14 cellular contexts compared by ENCODE assay signal in genomic region chr10:48400129-48400849, GRCh38.
DNase-seq lines count a peak whose midpoint lies in the region; ATAC-seq and TF ChIP-seq lines count a peak whose summit lies in the region.
"Had no signal": no experiment of that assay in that cellular context is flagged by ENCODE, and none has a peak within 500 bp of the region (broad histone marks: within the 10 kb centered on the region; RNA-seq: fewer than 3 reads in every experiment).

No MANE protein-coding gene starts in this region.

- no peak overlapping the region for H3K27ac ChIP-seq in CD4-positive, CD25-positive, alpha-beta regulatory T cell (ENCODE audit: insufficient read depth, low read length, poor library complexity, severe bottlenecking)
- H3K27ac ChIP-seq: BLaER1 had no signal

- H3K36me3 Mint-ChIP-seq in CD4-positive, CD25-positive, alpha-beta regulatory T cell = peaks cover 4% of the 10 kb centered on the region
- H3K36me3 Mint-ChIP-seq in HFFc6 (ENCODE audit: low read depth) (peaks cover 5% of the 10 kb centered on the region), brain (peaks cover 8% of the 10 kb centered on the region)

- no peaks in the 10 kb centered on the region for H3K36me3 ChIP-seq in CD4-positive, CD25-positive, alpha-beta regulatory T cell (ENCODE audit: control insufficient read depth, insufficient read depth, low read length)
- H3K36me3 ChIP-seq: gastrocnemius medialis had no signal

- TF ChIP-seq CTCF in HFFc6 (IDR thresholded peaks at IDR 0.05) = peak; percentile 20; the same call in 1 of the 2 replicates
- TF ChIP-seq CTCF in brain (conservative IDR thresholded peaks at IDR 0.05) = no peak

- no peak for DNase-seq in CD4-positive, CD25-positive, alpha-beta regulatory T cell
- DNase-seq in HFFc6 (peak; percentile 67), kidney tubule cell (ENCODE audit: low spot score) (peak; percentile 61), NCI-H1048 (lab: John Stamatoyannopoulos, UW) (no peak), cortex of kidney (lab: John Stamatoyannopoulos, UW) (no peak), Kasumi-1 (lab: John Stamatoyannopoulos, UW) (no peak)
- DNase-seq: activated CD4-positive, alpha-beta T cell treated with anti-CD3 and anti-CD28 coated beads for 4 hours; cerebellar nuclear complex; gastrocnemius medialis; NCI-H2171 treated with DMSO at 0.1 percent for 48 hours had no signal

- no peaks in the 10 kb centered on the region for H3K4me1 ChIP-seq in CD4-positive, CD25-positive, alpha-beta regulatory T cell (ENCODE audit: control insufficient read depth, insufficient read depth, low read length, poor library complexity, severe bottlenecking)
- H3K4me1 ChIP-seq: BLaER1 had no signal

- peak overlapping the region in 2 of 3 donors; percentile 11 to 61 for H3K27ac Mint-ChIP-seq in CD4-positive, CD25-positive, alpha-beta regulatory T cell
- peak overlapping the region; percentile 74 for H3K27ac Mint-ChIP-seq in HFFc6
- peak overlapping the region in 4 of 5 experiments; percentile 21 to 73 (median 44) for H3K27ac Mint-ChIP-seq in brain

- H3K4me3 ChIP-seq in CD4-positive, CD25-positive, alpha-beta regulatory T cell (ENCODE audit: low read depth, low read length) = no peak overlapping the region
- H3K4me3 ChIP-seq: BLaER1, gastrocnemius medialis had no signal

- peaks cover 9 to 38% (median 24%) of the 10 kb centered on the region in 4 donors for H3K4me1 Mint-ChIP-seq in CD4-positive, CD25-positive, alpha-beta regulatory T cell
- H3K4me1 Mint-ChIP-seq in HFFc6 (ENCODE audit: low read depth) (peaks cover 45% of the 10 kb centered on the region), brain (peaks cover 59% of the 10 kb centered on the region)

- H3K9me3 ChIP-seq in CD4-positive, CD25-positive, alpha-beta regulatory T cell (ENCODE audit: control insufficient read depth in 2 of 2, low read length in 2 of 2) = no peaks in the 10 kb centered on the region
- H3K9me3 ChIP-seq: BLaER1, gastrocnemius medialis had no signal

- H3K9me3 Mint-ChIP-seq in CD4-positive, CD25-positive, alpha-beta regulatory T cell = no peaks in the 10 kb centered on the region
- H3K9me3 Mint-ChIP-seq in HFFc6 (no peaks in the 10 kb centered on the region), brain (no peaks in the 10 kb centered on the region)

- H3K4me3 Mint-ChIP-seq in CD4-positive, CD25-positive, alpha-beta regulatory T cell = no peak overlapping the region
- peak overlapping the region; percentile 35 for H3K4me3 Mint-ChIP-seq in HFFc6
- H3K4me3 Mint-ChIP-seq in brain = peak overlapping the region in 2 of 5 experiments; percentile 0 to 3

- H3K27me3 Mint-ChIP-seq in CD4-positive, CD25-positive, alpha-beta regulatory T cell = no peaks in the 10 kb centered on the region
- H3K27me3 Mint-ChIP-seq in HFFc6 (ENCODE audit: insufficient read depth) = peaks cover 2% of the 10 kb centered on the region; the same call in 1 of the 2 replicates
- no peaks in the 10 kb centered on the region for H3K27me3 Mint-ChIP-seq in brain

- no peaks in the 10 kb centered on the region for H3K27me3 ChIP-seq in CD4-positive, CD25-positive, alpha-beta regulatory T cell (ENCODE audit: control insufficient read depth, insufficient read depth, low read length)
- H3K27me3 ChIP-seq: BLaER1, gastrocnemius medialis had no signal

- ATAC-seq in CD4-positive, CD25-positive, alpha-beta regulatory T cell (ENCODE audit: low read depth in 2 of 2) = no peak
- ATAC-seq in GM21619 (IDR thresholded peaks at IDR 0.05; ENCODE audit: unreplicated experiment) = no peak
- ATAC-seq: gastrocnemius medialis, left lobe of liver had no signal

Comparison
In these comparisons a context has a peak if more than half of its experiments do, and no peak if none do; other contexts are left out.
1. DNase-seq: peak in HFFc6 (single experiment) and kidney tubule cell (single experiment); none in CD4-positive, CD25-positive, alpha-beta regulatory T cell (0 of 3), NCI-H1048 (single experiment), cortex of kidney (single experiment) and Kasumi-1 (0 of 2).
2. Peak in every context shown above with its lines, with median percentiles within 50 percentile points of each other: H3K27ac Mint-ChIP-seq.